17 cellular contexts compared by ENCODE assay signal in genomic region chrY:20998483-20998882, GRCh38.
DNase-seq lines count a peak whose midpoint lies in the region; ATAC-seq and TF ChIP-seq lines count a peak whose summit lies in the region.
"Had no signal": no experiment of that assay in that cellular context is flagged by ENCODE, and none has a peak within 500 bp of the region (broad histone marks: within the 10 kb centered on the region; RNA-seq: fewer than 3 reads in every experiment).

No MANE protein-coding gene starts in this region.

- no peaks in the 10 kb centered on the region for H3K36me3 Mint-ChIP-seq in activated CD4-positive, alpha-beta T cell treated with anti-CD3 and anti-CD28 coated beads for 36 hours (ENCODE audit: low read depth)
- no peaks in the 10 kb centered on the region for H3K36me3 Mint-ChIP-seq in activated naive CD4-positive, alpha-beta T cell treated with anti-CD3 and anti-CD28 coated beads, Interleukin-2, amount 10 ng/mL, durations not matched to agents 7 days and 5 days
- H3K36me3 Mint-ChIP-seq in natural killer cell treated with Interleukin-12 subunit alpha and Interleukin-12 subunit beta and Interleukin-15 and Interleukin-18, amount 100 ng/mL, for 72 hours, result no peaks in the 10 kb centered on the region
- H3K36me3 Mint-ChIP-seq in natural killer cell, result no peaks in the 10 kb centered on the region
- no peaks in the 10 kb centered on the region for H3K36me3 Mint-ChIP-seq in activated T-helper 17 cell treated with anti-CD3 and anti-CD28 coated beads, Interleukin-2, amount 50 U/mL, for 72 hours (ENCODE audit: low read depth)
- H3K36me3 Mint-ChIP-seq: CD4-positive, CD25-positive, alpha-beta regulatory T cell; CD8-positive, alpha-beta T cell had no signal

- H3K4me1 Mint-ChIP-seq in activated CD4-positive, alpha-beta T cell treated with anti-CD3 and anti-CD28 coated beads for 36 hours, result peaks cover 45% of the 10 kb centered on the region
- peaks cover 37% of the 10 kb centered on the region for H3K4me1 Mint-ChIP-seq in activated naive CD4-positive, alpha-beta T cell treated with anti-CD3 and anti-CD28 coated beads, Interleukin-2, amount 10 ng/mL, durations not matched to agents 7 days and 5 days
- H3K4me1 Mint-ChIP-seq in natural killer cell treated with Interleukin-12 subunit alpha and Interleukin-12 subunit beta and Interleukin-15 and Interleukin-18, amount 100 ng/mL, for 72 hours (ENCODE audit: low read depth in 2 of 2), result peaks cover 0 to 11% of the 10 kb centered on the region in 2 donors
- peaks cover 0 to 6% of the 10 kb centered on the region in 2 donors for H3K4me1 Mint-ChIP-seq in natural killer cell
- H3K4me1 Mint-ChIP-seq in activated T-helper 17 cell treated with anti-CD3 and anti-CD28 coated beads, Interleukin-2, amount 50 U/mL, for 72 hours, result peaks cover 5% of the 10 kb centered on the region
- H3K4me1 Mint-ChIP-seq: GM23338, H9 had no signal

- POLR2A ChIA-PET in activated CD4-positive, alpha-beta T cell treated with anti-CD3 and anti-CD28 coated beads for 36 hours (lab: Charles Lee), result no interaction called here

- no peak overlapping the region for H3K27ac Mint-ChIP-seq in activated CD4-positive, alpha-beta T cell treated with anti-CD3 and anti-CD28 coated beads for 36 hours
- peak overlapping the region; percentile 80 for H3K27ac Mint-ChIP-seq in activated naive CD4-positive, alpha-beta T cell treated with anti-CD3 and anti-CD28 coated beads, Interleukin-2, amount 10 ng/mL, durations not matched to agents 7 days and 5 days
- H3K27ac Mint-ChIP-seq in natural killer cell treated with Interleukin-12 subunit alpha and Interleukin-12 subunit beta and Interleukin-15 and Interleukin-18, amount 100 ng/mL, for 72 hours, result no peak overlapping the region
- H3K27ac Mint-ChIP-seq in natural killer cell, result no peak overlapping the region
- no peak overlapping the region for H3K27ac Mint-ChIP-seq in activated T-helper 17 cell treated with anti-CD3 and anti-CD28 coated beads, Interleukin-2, amount 50 U/mL, for 72 hours
- H3K27ac Mint-ChIP-seq: B cell; CD4-positive, CD25-positive, alpha-beta regulatory T cell; CD8-positive, alpha-beta T cell; GM23338; H9 had no signal

- no peaks in the 10 kb centered on the region for H3K27me3 Mint-ChIP-seq in activated CD4-positive, alpha-beta T cell treated with anti-CD3 and anti-CD28 coated beads for 36 hours
- no peaks in the 10 kb centered on the region for H3K27me3 Mint-ChIP-seq in activated naive CD4-positive, alpha-beta T cell treated with anti-CD3 and anti-CD28 coated beads, Interleukin-2, amount 10 ng/mL, durations not matched to agents 7 days and 5 days
- H3K27me3 Mint-ChIP-seq in natural killer cell treated with Interleukin-12 subunit alpha and Interleukin-12 subunit beta and Interleukin-15 and Interleukin-18, amount 100 ng/mL, for 72 hours, result no peaks in the 10 kb centered on the region
- H3K27me3 Mint-ChIP-seq in natural killer cell (ENCODE audit: low read depth in 2 of 2), result no peaks in the 10 kb centered on the region
- no peaks in the 10 kb centered on the region for H3K27me3 Mint-ChIP-seq in activated T-helper 17 cell treated with anti-CD3 and anti-CD28 coated beads, Interleukin-2, amount 50 U/mL, for 72 hours
- H3K27me3 Mint-ChIP-seq: B cell; CD4-positive, CD25-positive, alpha-beta regulatory T cell had no signal

- CTCF ChIA-PET in activated CD4-positive, alpha-beta T cell treated with anti-CD3 and anti-CD28 coated beads for 36 hours (lab: Charles Lee), result interaction anchor here (0.6 kb wide), 1 partner anchor 151 kb away, joined by 3 read pairs; no protein-coding TSS in a partner anchor
- CTCF ChIA-PET in activated naive CD4-positive, alpha-beta T cell treated with anti-CD3 and anti-CD28 coated beads, Interleukin-2, amount 10 ng/mL, durations not matched to agents 7 days and 5 days (lab: Charles Lee), result interaction anchor here (0.8 to 1.4 kb wide), 3 partner anchors 9 to 261 kb away, joined by 3 to 6 read pairs (median 4); no protein-coding TSS in a partner anchor

- ATAC-seq in activated CD4-positive, alpha-beta T cell treated with anti-CD3 and anti-CD28 coated beads for 36 hours, result peak; percentile 27
- ATAC-seq in natural killer cell treated with Interleukin-12 subunit alpha and Interleukin-12 subunit beta and Interleukin-15 and Interleukin-18, amount 100 ng/mL, for 72 hours, result no peak
- no peak for ATAC-seq in natural killer cell
- ATAC-seq in activated T-helper 17 cell treated with anti-CD3 and anti-CD28 coated beads, Interleukin-2, amount 50 U/mL, for 72 hours (replicated peaks), result peak; percentile 45
- ATAC-seq: GM23338, HCT116 had no signal

- H3K9me3 Mint-ChIP-seq in activated CD4-positive, alpha-beta T cell treated with anti-CD3 and anti-CD28 coated beads for 36 hours (ENCODE audit: low read depth), result no peaks in the 10 kb centered on the region
- no peaks in the 10 kb centered on the region for H3K9me3 Mint-ChIP-seq in activated naive CD4-positive, alpha-beta T cell treated with anti-CD3 and anti-CD28 coated beads, Interleukin-2, amount 10 ng/mL, durations not matched to agents 7 days and 5 days
- no peaks in the 10 kb centered on the region for H3K9me3 Mint-ChIP-seq in natural killer cell treated with Interleukin-12 subunit alpha and Interleukin-12 subunit beta and Interleukin-15 and Interleukin-18, amount 100 ng/mL, for 72 hours
- H3K9me3 Mint-ChIP-seq in natural killer cell, result no peaks in the 10 kb centered on the region
- H3K9me3 Mint-ChIP-seq in activated T-helper 17 cell treated with anti-CD3 and anti-CD28 coated beads, Interleukin-2, amount 50 U/mL, for 72 hours, result no peaks in the 10 kb centered on the region
- H3K9me3 Mint-ChIP-seq: CD4-positive, CD25-positive, alpha-beta regulatory T cell; CD8-positive, alpha-beta T cell; H9 had no signal

- no peak for TF ChIP-seq CTCF in natural killer cell (IDR thresholded peaks at IDR 0.05)

- H3K4me3 Mint-ChIP-seq in activated CD4-positive, alpha-beta T cell treated with anti-CD3 and anti-CD28 coated beads for 36 hours, result no peak overlapping the region
- no peak overlapping the region for H3K4me3 Mint-ChIP-seq in activated naive CD4-positive, alpha-beta T cell treated with anti-CD3 and anti-CD28 coated beads, Interleukin-2, amount 10 ng/mL, durations not matched to agents 7 days and 5 days
- peak overlapping the region; percentile 17 for H3K4me3 Mint-ChIP-seq in natural killer cell treated with Interleukin-12 subunit alpha and Interleukin-12 subunit beta and Interleukin-15 and Interleukin-18, amount 100 ng/mL, for 72 hours
- no peak overlapping the region for H3K4me3 Mint-ChIP-seq in natural killer cell
- no peak overlapping the region for H3K4me3 Mint-ChIP-seq in activated T-helper 17 cell treated with anti-CD3 and anti-CD28 coated beads, Interleukin-2, amount 50 U/mL, for 72 hours
- H3K4me3 Mint-ChIP-seq: B cell; CD4-positive, CD25-positive, alpha-beta regulatory T cell; CD8-positive, alpha-beta T cell; GM23338; H9 had no signal

- DNase-seq in activated CD4-positive, alpha-beta T cell treated with anti-CD3 and anti-CD28 coated beads for 36 hours, result no peak
- no peak for DNase-seq in activated CD4-positive, alpha-beta T cell treated with anti-CD3 and anti-CD28 coated beads for 48 hours
- DNase-seq in activated naive CD4-positive, alpha-beta T cell treated with anti-CD3 and anti-CD28 coated beads, Interleukin-2, amount 10 ng/mL, durations not matched to agents 7 days and 5 days, result no peak
- no peak for DNase-seq in activated naive CD4-positive, alpha-beta T cell (lab: John Stamatoyannopoulos, UW)
- no peak for DNase-seq in natural killer cell treated with Interleukin-12 subunit alpha and Interleukin-12 subunit beta and Interleukin-15 and Interleukin-18, amount 100 ng/mL, for 72 hours (ENCODE audit: low spot score)
- DNase-seq in natural killer cell (no peak), anterior cingulate cortex (lab: John Stamatoyannopoulos, UW) (no peak)
- DNase-seq: Caco-2; CD4-positive, CD25-positive, alpha-beta regulatory T cell; CD8-positive, alpha-beta T cell; DMS153; DND-41; H9 had no signal

- intact Hi-C loops in activated CD4-positive, alpha-beta T cell treated with anti-CD3 and anti-CD28 coated beads for 36 hours (cut with DNase I, micrococcal nuclease), result loop anchor here (2.0 to 10.0 kb wide), 2 partner anchors 36 to 256 kb away; no protein-coding TSS in a partner anchor
- intact Hi-C loops in natural killer cell (cut with micrococcal nuclease), result no loop called here

Comparison
In these comparisons a context has a peak if more than half of its experiments do, and no peak if none do; other contexts are left out.
1. ATAC-seq: peak in activated CD4-positive, alpha-beta T cell treated with anti-CD3 and anti-CD28 coated beads for 36 hours (single experiment) and activated T-helper 17 cell treated with anti-CD3 and anti-CD28 coated beads, Interleukin-2, amount 50 U/mL, for 72 hours (single experiment); none in natural killer cell treated with Interleukin-12 subunit alpha and Interleukin-12 subunit beta and Interleukin-15 and Interleukin-18, amount 100 ng/mL, for 72 hours (0 of 2) and natural killer cell (0 of 3).